In genomic region chr12:89400415-89400814, GRCh38 we compare ENCODE assay signal across 1 cellular context.
TF ChIP-seq lines count a peak whose summit lies in the region.

No MANE protein-coding gene starts in this region.

TF ChIP-seq in IMR-90, 13 proteins besides CTCF, POLR2A, EP300 and RAD21:
- TF ChIP-seq MAZ (IDR thresholded peaks at IDR 0.05; ENCODE audit: borderline replicate concordance, low read depth, low read length) (no peak), ELK1 (IDR thresholded peaks at IDR 0.05; ENCODE audit: borderline replicate concordance, low read depth, low read length) (no peak), NFE2L2 (IDR thresholded peaks at IDR 0.05; ENCODE audit: low read depth, low read length) (no peak), RFX5 (IDR thresholded peaks at IDR 0.05; ENCODE audit: low read depth, low read length) (no peak)
